ENCODE assay signal across 8 cellular contexts in genomic region chr1:29230553-29231378, GRCh38. TPM values are rescaled to one million over a fixed set of nuclear protein-coding genes. Genes with fewer than 3 reads are reported as not detected.
DNase-seq lines count a peak whose midpoint lies in the region; TF ChIP-seq lines count a peak whose summit lies in the region.

TSS of gene MECR (minus strand) at chr1:29230934. CDS start at chr1:29230906, 28 bp downstream.

- TF ChIP-seq EP300 in neural cell (conservative IDR thresholded peaks at IDR 0.05; ENCODE audit: poor library complexity, severe bottlenecking) (peak; percentile 41), stomach (IDR thresholded peaks at IDR 0.05) (no peak)

- H3K9ac ChIP-seq in GM23248 (peak within 1 kb of the TSS; percentile 87), neural cell (ENCODE audit: low read length) (peak within 1 kb of the TSS; percentile 77)

- peak within 1 kb of the TSS; percentile 89 for H3K4me2 ChIP-seq in GM23248 (ENCODE audit: unreplicated experiment)
- peak within 1 kb of the TSS; percentile 66 for H3K4me2 ChIP-seq in neural cell (ENCODE audit: low read length)

- H3K27me3 ChIP-seq in GM23248 (replicated peaks; ENCODE audit: insufficient read depth) (no peaks in the 10 kb centered on the region), neural cell (ENCODE audit: insufficient read depth, low read depth, low read length) (peaks cover 5% of the 10 kb centered on the region), stomach (no peaks in the 10 kb centered on the region)

- H3K9me2 ChIP-seq in GM23248 (ENCODE audit: insufficient read depth) (no peaks in the 10 kb centered on the region), neural cell (ENCODE audit: insufficient read depth, low read length) (no peaks in the 10 kb centered on the region)

- peak within 1 kb of the TSS; percentile 89 for H3K4me3 ChIP-seq in GM23248
- peak within 1 kb of the TSS; percentile 83 for H3K4me3 ChIP-seq in neural cell (ENCODE audit: low read length)
- peak within 1 kb of the TSS; percentile 73 to 95 (median 90) for H3K4me3 ChIP-seq in stomach

- H3K36me3 ChIP-seq in GM23248 (ENCODE audit: low read depth) (no peaks in the 10 kb centered on the region), neural cell (ENCODE audit: insufficient read depth, low read length) (no peaks in the 10 kb centered on the region), stomach (peaks cover 0 to 1% (median 0%) of the 10 kb centered on the region in 4 donors)

- H3F3A ChIP-seq in GM23248 (ENCODE audit: insufficient read depth) (no peaks in the 10 kb centered on the region), neural cell (ENCODE audit: insufficient read depth, low read length, poor library complexity, severe bottlenecking) (peaks cover 2% of the 10 kb centered on the region)

- intact Hi-C loops in stomach (cut with DNase I; ENCODE audit: low total_unique reads): loop anchor here (10.0 kb wide), 1 partner anchor 1474 kb away; no protein-coding TSS in a partner anchor

- no peaks in the 10 kb centered on the region for H3K9me3 ChIP-seq in GM23248 (ENCODE audit: low read depth)
- no peaks in the 10 kb centered on the region for H3K9me3 ChIP-seq in neural cell (ENCODE audit: low read length)
- no peaks in the 10 kb centered on the region for H3K9me3 ChIP-seq in stomach

- H3K27ac ChIP-seq in GM23248: peak within 1 kb of the TSS; percentile 43
- H3K27ac ChIP-seq in neural cell (ENCODE audit: low read length): peak within 1 kb of the TSS; percentile 53
- peak within 1 kb of the TSS; percentile 66 to 89 (median 82) for H3K27ac ChIP-seq in stomach

- in situ Hi-C loops in GM23248 (cut with MboI): loop anchor here (25.0 kb wide), 2 partner anchors 457 to 1482 kb away; partner anchors contain the start of gene MATN1

- TF ChIP-seq CTCF in LNCAP (IDR thresholded peaks at IDR 0.05) (peak; percentile 36; the same call in 1 of the 2 replicates), neural cell (IDR thresholded peaks at IDR 0.05; ENCODE audit: poor library complexity, severe bottlenecking) (peak; percentile 51), stomach (IDR thresholded peaks at IDR 0.05) (no peak)

- H3K4me1 ChIP-seq in GM23248 (ENCODE audit: insufficient read depth): peaks cover 7% of the 10 kb centered on the region; the same call in 1 of the 2 replicates
- peaks cover 9 to 22% (median 20%) of the 10 kb centered on the region in 4 donors for H3K4me1 ChIP-seq in stomach

- 1 to 4% methylated on average over 41 to 52 of the region's 52 CpGs for WGBS in GM23248 (ENCODE audit: low coverage in 1 of 2, low lambda C conversion rate in 2 of 2, missing lambda C conversion rate in 2 of 2), 2 experiments
- 2 to 4% (median 2%) methylated on average over 33 to 52 of the region's 52 CpGs for WGBS in stomach, 5 donors

- H3K79me2 ChIP-seq in GM23248 (ENCODE audit: insufficient read depth): peaks cover 25% of the 10 kb centered on the region
- H3K79me2 ChIP-seq in neural cell (replicated peaks; ENCODE audit: insufficient read depth, low read length): peaks cover 5% of the 10 kb centered on the region

- TF ChIP-seq POLR2A in Raji (IDR thresholded peaks at IDR 0.05; ENCODE audit: insufficient read depth, low read depth, low read length) (peak; percentile 97), stomach (IDR thresholded peaks at IDR 0.05) (no peak)

- DNase-seq in ELF-1 (ENCODE audit: low read depth, low spot score): peak; percentile 96
- peak; percentile 94 for DNase-seq in GM23248
- peak; percentile 98 for DNase-seq in activated effector memory CD4-positive, alpha-beta T cell treated with anti-CD3 and anti-CD28 coated beads, Interleukin-2, amount 50 U/mL, for 16 hours
- DNase-seq in fibroblast of the conjunctiva (ENCODE audit: low read depth): peak; percentile 77
- peak; percentile 95 for DNase-seq in stomach

- TF ChIP-seq RAD21 in neural cell (conservative IDR thresholded peaks at IDR 0.05): no peak

- H4K20me1 ChIP-seq in GM23248 (ENCODE audit: insufficient read depth) (no peaks in the 10 kb centered on the region), neural cell (ENCODE audit: insufficient read depth) (no peaks in the 10 kb centered on the region)

- H2AFZ ChIP-seq in GM23248 (peak within 1 kb of the TSS; percentile 92), neural cell (ENCODE audit: low read depth, low read length) (peak within 1 kb of the TSS; percentile 94)

TF ChIP-seq in neural cell, 6 proteins besides CTCF, POLR2A, EP300 and RAD21:
- no peak for TF ChIP-seq TAF1 (IDR thresholded peaks at IDR 0.05; ENCODE audit: low read depth)
- TF ChIP-seq, protein P1, sequence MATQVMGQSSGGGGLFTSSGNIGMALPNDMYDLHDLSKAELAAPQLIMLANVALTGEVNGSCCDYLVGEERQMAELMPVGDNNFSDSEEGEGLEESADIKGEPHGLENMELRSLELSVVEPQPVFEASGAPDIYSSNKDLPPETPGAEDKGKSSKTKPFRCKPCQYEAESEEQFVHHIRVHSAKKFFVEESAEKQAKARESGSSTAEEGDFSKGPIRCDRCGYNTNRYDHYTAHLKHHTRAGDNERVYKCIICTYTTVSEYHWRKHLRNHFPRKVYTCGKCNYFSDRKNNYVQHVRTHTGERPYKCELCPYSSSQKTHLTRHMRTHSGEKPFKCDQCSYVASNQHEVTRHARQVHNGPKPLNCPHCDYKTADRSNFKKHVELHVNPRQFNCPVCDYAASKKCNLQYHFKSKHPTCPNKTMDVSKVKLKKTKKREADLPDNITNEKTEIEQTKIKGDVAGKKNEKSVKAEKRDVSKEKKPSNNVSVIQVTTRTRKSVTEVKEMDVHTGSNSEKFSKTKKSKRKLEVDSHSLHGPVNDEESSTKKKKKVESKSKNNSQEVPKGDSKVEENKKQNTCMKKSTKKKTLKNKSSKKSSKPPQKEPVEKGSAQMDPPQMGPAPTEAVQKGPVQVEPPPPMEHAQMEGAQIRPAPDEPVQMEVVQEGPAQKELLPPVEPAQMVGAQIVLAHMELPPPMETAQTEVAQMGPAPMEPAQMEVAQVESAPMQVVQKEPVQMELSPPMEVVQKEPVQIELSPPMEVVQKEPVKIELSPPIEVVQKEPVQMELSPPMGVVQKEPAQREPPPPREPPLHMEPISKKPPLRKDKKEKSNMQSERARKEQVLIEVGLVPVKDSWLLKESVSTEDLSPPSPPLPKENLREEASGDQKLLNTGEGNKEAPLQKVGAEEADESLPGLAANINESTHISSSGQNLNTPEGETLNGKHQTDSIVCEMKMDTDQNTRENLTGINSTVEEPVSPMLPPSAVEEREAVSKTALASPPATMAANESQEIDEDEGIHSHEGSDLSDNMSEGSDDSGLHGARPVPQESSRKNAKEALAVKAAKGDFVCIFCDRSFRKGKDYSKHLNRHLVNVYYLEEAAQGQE (IDR thresholded peaks at IDR 0.05; ENCODE audit: borderline replicate concordance): peak; percentile 45
- TF ChIP-seq EZH2 (IDR thresholded peaks at IDR 0.05; ENCODE audit: borderline replicate concordance, insufficient read depth, low read length, poor library complexity, severe bottlenecking): no peak
- TF ChIP-seq SMC3 (conservative IDR thresholded peaks at IDR 0.05; ENCODE audit: poor library complexity): peak; percentile 27
- peak; percentile 61 for TF ChIP-seq POLR2AphosphoS5 (IDR thresholded peaks at IDR 0.05)
- TF ChIP-seq MXI1 (conservative IDR thresholded peaks at IDR 0.05; ENCODE audit: poor library complexity, severe bottlenecking): peak; percentile 93

RNA-seq across cellular contexts. Expression of gene MECR, which starts in this region (rescaled TPM):
- total RNA-seq in GM23248 (2014; rRNA removed; shearing (Covaris generic)): 19.1 and 23.6 TPM in 2 replicates
- polyA plus RNA-seq in GM23248 (2016; fragmentation: Nextera tagmentation; extraction: Ambion mirVana) (43.3 and 48.2 TPM in 2 replicates), neural cell (14.0 and 27.6 TPM in 2 replicates), stomach (10 to 100 TPM; 16.0 to 20.1 (median 18.2) TPM)
- 17.8 and 18.5 TPM in 2 replicates for polyA minus RNA-seq in neural cell
- 10 to 100 TPM in 4 of 5 donors, 1 to 10 TPM in 1; 8.9 to 47.8 (median 17.4) TPM for total RNA-seq in stomach

Comparison
In these comparisons a context has a peak if more than half of its experiments do, and no peak if none do; other contexts are left out.
1. Peak in every context shown above with its lines: DNase-seq, H3K4me3 ChIP-seq and H3K27ac ChIP-seq.
2. CTCF ChIP-seq: peak in LNCAP (single experiment) and neural cell (single experiment); none in stomach (0 of 7).